Comparison of ENCODE assay signal across 2 cellular contexts in genomic region chr4:4248885-4249203, GRCh38.
TF ChIP-seq lines count a peak whose summit lies in the region.

No MANE protein-coding gene starts in this region.

TF ChIP-seq in SK-N-SH, 30 proteins besides CTCF, POLR2A, EP300 and RAD21 (continued from another document):
- TF ChIP-seq, protein P1, sequence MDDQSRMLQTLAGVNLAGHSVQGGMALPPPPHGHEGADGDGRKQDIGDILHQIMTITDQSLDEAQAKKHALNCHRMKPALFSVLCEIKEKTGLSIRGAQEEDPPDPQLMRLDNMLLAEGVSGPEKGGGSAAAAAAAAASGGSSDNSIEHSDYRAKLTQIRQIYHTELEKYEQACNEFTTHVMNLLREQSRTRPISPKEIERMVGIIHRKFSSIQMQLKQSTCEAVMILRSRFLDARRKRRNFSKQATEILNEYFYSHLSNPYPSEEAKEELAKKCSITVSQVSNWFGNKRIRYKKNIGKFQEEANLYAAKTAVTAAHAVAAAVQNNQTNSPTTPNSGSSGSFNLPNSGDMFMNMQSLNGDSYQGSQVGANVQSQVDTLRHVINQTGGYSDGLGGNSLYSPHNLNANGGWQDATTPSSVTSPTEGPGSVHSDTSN (IDR thresholded peaks at IDR 0.05) = no peak
- TF ChIP-seq SMC3 (IDR thresholded peaks at IDR 0.05; ENCODE audit: low read depth, low read length) (no peak), REST (IDR thresholded peaks at IDR 0.05; ENCODE audit: low read depth, low read length) (no peak), RXRA (IDR thresholded peaks at IDR 0.05; ENCODE audit: borderline replicate concordance, low read depth) (no peak), FOXJ3 (CRISPR knock-in tag; IDR thresholded peaks at IDR 0.05) (no peak), SIN3A (IDR thresholded peaks at IDR 0.05; ENCODE audit: borderline replicate concordance, low read depth, low read length) (no peak), POLR2AphosphoS5 (IDR thresholded peaks at IDR 0.05; ENCODE audit: low read depth, low read length) (no peak), YY1 (IDR thresholded peaks at IDR 0.05; ENCODE audit: low read depth) (no peak), MEF2A (IDR thresholded peaks at IDR 0.05; ENCODE audit: borderline replicate concordance, low read depth) (no peak), NFIC (IDR thresholded peaks at IDR 0.05; ENCODE audit: borderline replicate concordance) (no peak), TAF1 (IDR thresholded peaks at IDR 0.05; ENCODE audit: borderline replicate concordance, low read depth, low read length) (no peak), IRF3 (IDR thresholded peaks at IDR 0.05; ENCODE audit: low read depth, low read length) (no peak), RCOR1 (IDR thresholded peaks at IDR 0.05; ENCODE audit: low read length) (no peak), FOSL2 (IDR thresholded peaks at IDR 0.05; ENCODE audit: borderline replicate concordance, low read depth) (no peak), MAX (IDR thresholded peaks at IDR 0.05; ENCODE audit: low read depth) (no peak), JUND (IDR thresholded peaks at IDR 0.05) (no peak)

TF ChIP-seq in SK-N-SH treated with all-trans-retinoic acid at 6 μM for 48 hours, 23 proteins besides CTCF, POLR2A, EP300 and RAD21 (continued from another document):
- no peak for TF ChIP-seq ZFP3 (CRISPR knock-in tag; IDR thresholded peaks at IDR 0.05)
- TF ChIP-seq TCF4 (CRISPR knock-in tag; IDR thresholded peaks at IDR 0.05; ENCODE audit: borderline replicate concordance) = no peak
- TF ChIP-seq ZNF565 (CRISPR knock-in tag; conservative IDR thresholded peaks at IDR 0.05; ENCODE audit: low read depth) = no peak
- no peak for TF ChIP-seq RARB (CRISPR knock-in tag; IDR thresholded peaks at IDR 0.05)
- no peak for TF ChIP-seq OSR1 (CRISPR knock-in tag; IDR thresholded peaks at IDR 0.05)
- no peak for TF ChIP-seq ZNF8 (CRISPR knock-in tag; IDR thresholded peaks at IDR 0.05)
- TF ChIP-seq, protein P2, sequence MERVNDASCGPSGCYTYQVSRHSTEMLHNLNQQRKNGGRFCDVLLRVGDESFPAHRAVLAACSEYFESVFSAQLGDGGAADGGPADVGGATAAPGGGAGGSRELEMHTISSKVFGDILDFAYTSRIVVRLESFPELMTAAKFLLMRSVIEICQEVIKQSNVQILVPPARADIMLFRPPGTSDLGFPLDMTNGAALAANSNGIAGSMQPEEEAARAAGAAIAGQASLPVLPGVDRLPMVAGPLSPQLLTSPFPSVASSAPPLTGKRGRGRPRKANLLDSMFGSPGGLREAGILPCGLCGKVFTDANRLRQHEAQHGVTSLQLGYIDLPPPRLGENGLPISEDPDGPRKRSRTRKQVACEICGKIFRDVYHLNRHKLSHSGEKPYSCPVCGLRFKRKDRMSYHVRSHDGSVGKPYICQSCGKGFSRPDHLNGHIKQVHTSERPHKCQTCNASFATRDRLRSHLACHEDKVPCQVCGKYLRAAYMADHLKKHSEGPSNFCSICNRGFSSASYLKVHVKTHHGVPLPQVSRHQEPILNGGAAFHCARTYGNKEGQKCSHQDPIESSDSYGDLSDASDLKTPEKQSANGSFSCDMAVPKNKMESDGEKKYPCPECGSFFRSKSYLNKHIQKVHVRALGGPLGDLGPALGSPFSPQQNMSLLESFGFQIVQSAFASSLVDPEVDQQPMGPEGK (CRISPR knock-in tag; IDR thresholded peaks at IDR 0.05; ENCODE audit: borderline replicate concordance) = no peak
